ENCODE assay signal across 8 cellular contexts in genomic region chr16:85557083-85557975, GRCh38. TPM values are rescaled to one million over a fixed set of nuclear protein-coding genes. Genes with fewer than 3 reads are reported as not detected.
DNase-seq lines count a peak whose midpoint lies in the region; ATAC-seq, FAIRE-seq and TF ChIP-seq lines count a peak whose summit lies in the region.

No MANE protein-coding gene starts in this region.

- H3K27ac ChIP-seq in SJCRH30 (no peak overlapping the region; the same call in 1 of the 2 replicates), HepG2 (ENCODE audit: extremely low read length, insufficient read depth, low read length) (peak overlapping the region; percentile 73)

- in situ Hi-C loops in HepG2 (cut with HindIII; ENCODE audit: extremely low pct_ligation_motif_present, low pct_unique_long_range_greater_than_20kb) = loop anchor here (5.0 kb wide), 1 partner anchor 115 kb away; no protein-coding TSS in a partner anchor

- no peaks in the 10 kb centered on the region for H3K27me3 Mint-ChIP-seq in MCF 10A (ENCODE audit: insufficient read depth, unreplicated experiment)
- H3K27me3 Mint-ChIP-seq in stimulated activated naive CD8-positive, alpha-beta T cell treated with anti-CD3 and anti-CD28 coated beads, Interleukin-15, Interleukin-2, amounts not matched to agents 100 ng/mL and 50 ng/mL, for 24 hours = no peaks in the 10 kb centered on the region

- no peaks in the 10 kb centered on the region for H3K9me3 Mint-ChIP-seq in MCF 10A (ENCODE audit: unreplicated experiment)
- H3K9me3 Mint-ChIP-seq in stimulated activated naive CD8-positive, alpha-beta T cell treated with anti-CD3 and anti-CD28 coated beads, Interleukin-15, Interleukin-2, amounts not matched to agents 100 ng/mL and 50 ng/mL, for 24 hours = no peaks in the 10 kb centered on the region

- H3K9ac ChIP-seq in HepG2 (ENCODE audit: insufficient read depth, low read depth, low read length) = peak overlapping the region; percentile 76

- H3K4me2 ChIP-seq in HepG2 (ENCODE audit: low read depth, low read length) = peak overlapping the region; percentile 96

- H3K4me1 Mint-ChIP-seq in MCF 10A (ENCODE audit: insufficient read depth, unreplicated experiment) = peaks cover 12% of the 10 kb centered on the region
- peaks cover 63% of the 10 kb centered on the region for H3K4me1 Mint-ChIP-seq in stimulated activated naive CD8-positive, alpha-beta T cell treated with anti-CD3 and anti-CD28 coated beads, Interleukin-15, Interleukin-2, amounts not matched to agents 100 ng/mL and 50 ng/mL, for 24 hours (ENCODE audit: low read depth)

- peak; percentile 29; the same call in 1 of the 2 replicates for TF ChIP-seq RAD21 in HepG2 (CRISPR knock-in tag; IDR thresholded peaks at IDR 0.05)

- H3K36me3 Mint-ChIP-seq in MCF 10A (ENCODE audit: insufficient read depth, unreplicated experiment) = peaks cover 6% of the 10 kb centered on the region
- H3K36me3 Mint-ChIP-seq in stimulated activated naive CD8-positive, alpha-beta T cell treated with anti-CD3 and anti-CD28 coated beads, Interleukin-15, Interleukin-2, amounts not matched to agents 100 ng/mL and 50 ng/mL, for 24 hours (ENCODE audit: low read depth) = no peaks in the 10 kb centered on the region

- POLR2A ChIA-PET in MCF 10A (lab: Yijun Ruan, JAX) (interaction anchor here (0.5 to 4.4 kb wide), 19 partner anchors 11 to 1107 kb away, joined by 3 to 68 read pairs (median 3); partner anchors contain the start of gene GSE1), HepG2 (lab: Yijun Ruan, JAX) (interaction anchor here (0.6 to 2.4 kb wide), 21 partner anchors 13 to 167 kb away, joined by 3 to 53 read pairs (median 8); partner anchors contain the start of gene GSE1)

- peak overlapping the region; percentile 35 for H3K27ac Mint-ChIP-seq in MCF 10A (ENCODE audit: low read depth, unreplicated experiment)
- H3K27ac Mint-ChIP-seq in stimulated activated naive CD8-positive, alpha-beta T cell treated with anti-CD3 and anti-CD28 coated beads, Interleukin-15, Interleukin-2, amounts not matched to agents 100 ng/mL and 50 ng/mL, for 24 hours = peak overlapping the region; percentile 72

- H3K4me3 Mint-ChIP-seq in MCF 10A (ENCODE audit: unreplicated experiment) = peak overlapping the region; percentile 91
- H3K4me3 Mint-ChIP-seq in stimulated activated naive CD8-positive, alpha-beta T cell treated with anti-CD3 and anti-CD28 coated beads, Interleukin-15, Interleukin-2, amounts not matched to agents 100 ng/mL and 50 ng/mL, for 24 hours = peak overlapping the region; percentile 94

- H3K9me3 ChIP-seq in SJCRH30 (replicated peaks) (no peaks in the 10 kb centered on the region), HepG2 (ENCODE audit: low read length) (no peaks in the 10 kb centered on the region)

- intact Hi-C loops in MCF 10A (cut with micrococcal nuclease) = loop anchor here (1.0 to 10.0 kb wide), 2 partner anchors 53 to 163 kb away; no protein-coding TSS in a partner anchor
- intact Hi-C loops in HepG2 (cut with micrococcal nuclease; ENCODE audit: unreplicated experiment) = loop anchor here (1.0 to 2.0 kb wide), 3 partner anchors 42 to 117 kb away; no protein-coding TSS in a partner anchor

- 0 out of 4 replicates have a peak, but pooled peaks of 1 of the 2 experiments have one; percentile 9 for TF ChIP-seq EP300 in HepG2 (IDR thresholded peaks at IDR 0.05; ENCODE audit: low read depth in 2 of 2, low read length in 2 of 2)
- TF ChIP-seq EP300 in HepG2 (CRISPR knock-in tag; IDR thresholded peaks at IDR 0.05; ENCODE audit: borderline replicate concordance) = no peak

- BruUV-seq in MCF 10A (replicated peaks; lab: Mats Ljungman, UMichigan) = TSS peak; percentile 21
- BruUV-seq in HepG2 (replicated peaks; lab: Mats Ljungman, UMichigan) = no TSS peak

- peak; percentile 42 for ATAC-seq in HepG2

- TF ChIP-seq POLR2A in H54 (IDR thresholded peaks at IDR 0.05; ENCODE audit: low read depth, low read length) (no peak), HepG2 (IDR thresholded peaks at IDR 0.05; ENCODE audit: insufficient read depth in 1 of 2, low read depth in 2 of 2, low read length in 2 of 2) (no peak)

- H3K36me3 ChIP-seq in SJCRH30 = no peaks in the 10 kb centered on the region
- H3K36me3 ChIP-seq in HepG2 (replicated peaks in 1 of 2; ENCODE audit: control insufficient read depth in 1 of 2, insufficient read depth in 2 of 2, low read length in 2 of 2) = no peaks in the 10 kb centered on the region

- TF ChIP-seq CTCF in MCF 10A (IDR thresholded peaks at IDR 0.05; ENCODE audit: unreplicated experiment) (peak; percentile 20), HepG2 (CRISPR knock-in tag; IDR thresholded peaks at IDR 0.05) (peak; percentile 47; the same call in 1 of the 2 replicates)

- H3K27me3 ChIP-seq in SJCRH30 (no peaks in the 10 kb centered on the region), HepG2 (ENCODE audit: control insufficient read depth in 1 of 2, insufficient read depth in 2 of 2, low read length in 2 of 2) (no peaks in the 10 kb centered on the region)

- FAIRE-seq in H54 (lab: Jason Lieb, UNC) (no peak), HepG2 (lab: Jason Lieb, UNC) (peak; percentile 77)

- H3K4me1 ChIP-seq in SJCRH30 (peaks cover 10% of the 10 kb centered on the region; the same call in 1 of the 2 replicates), HepG2 (ENCODE audit: insufficient read depth, low read length) (peaks cover 67% of the 10 kb centered on the region)

- CTCF ChIA-PET in MCF 10A (lab: Yijun Ruan, JAX) (interaction anchor here (0.6 to 2.2 kb wide), 31 partner anchors 21 to 442 kb away, joined by 3 to 22 read pairs (median 5); no protein-coding TSS in a partner anchor), HepG2 (lab: Yijun Ruan, JAX; ENCODE audit: low intra/inter-chr PET ratio, low total read pairs) (interaction anchor here (0.6 to 2.1 kb wide), 4 partner anchors 85 to 137 kb away, joined by 3 to 16 read pairs (median 4); no protein-coding TSS in a partner anchor)

- H3K4me3 ChIP-seq in SJCRH30 = peak overlapping the region; percentile 83
- peak overlapping the region; percentile 75 to 82 (median 78) for H3K4me3 ChIP-seq in HepG2 (replicated peaks in 1 of 3; ENCODE audit: insufficient read depth in 1 of 3, low read depth in 2 of 3, low read length in 3 of 3)

- H2AFZ ChIP-seq in HepG2 (ENCODE audit: low read length) = no peak overlapping the region

- peak; percentile 35 for DNase-seq in CD1c-positive myeloid dendritic cell (ENCODE audit: extremely low spot score)
- peak; percentile 78 for DNase-seq in H54 (ENCODE audit: insufficient read length, low spot score)
- DNase-seq in SJCRH30 = no peak
- peak; percentile 48 for DNase-seq in MCF 10A (ENCODE audit: unreplicated experiment)
- peak; percentile 75 for DNase-seq in HepG2 (ENCODE audit: low spot score)
- DNase-seq in dedifferentiated amniotic fluid mesenchymal stem cell (ENCODE audit: extremely low spot score) = no peak
- DNase-seq in ecto neural progenitor cell (ENCODE audit: low spot score) = no peak

- WGBS in HepG2 (ENCODE audit: low lambda C conversion rate) = under 1% methylated on average over 22 of the region's 22 CpGs

- H4K20me1 ChIP-seq in HepG2 (ENCODE audit: insufficient read depth, low read length) = peaks cover 32% of the 10 kb centered on the region; the same call in 1 of the 2 replicates

- peaks cover 60% of the 10 kb centered on the region for H3K79me2 ChIP-seq in HepG2 (ENCODE audit: insufficient read depth, low read length)

TF ChIP-seq in HepG2, 621 proteins besides CTCF, POLR2A, EP300 and RAD21 (continues in another document):
- TF ChIP-seq ZSCAN25 (CRISPR knock-in tag; IDR thresholded peaks at IDR 0.05) (peak; percentile 12; the same call in 1 of the 2 replicates), NRL (CRISPR knock-in tag; IDR thresholded peaks at IDR 0.05; ENCODE audit: borderline replicate concordance) (0 out of 2 replicates have a peak, but pooled peaks have one; percentile 34), HIVEP1 (CRISPR knock-in tag; IDR thresholded peaks at IDR 0.05) (0 out of 2 replicates have a peak, but pooled peaks have one; percentile 7), NR2F1 (CRISPR knock-in tag; IDR thresholded peaks at IDR 0.05) (0 out of 4 replicates have a peak, but pooled peaks of 1 of the 2 experiments have one; percentile 6), TCF12 (IDR thresholded peaks at IDR 0.05) (no peak), TCF12 (CRISPR knock-in tag; IDR thresholded peaks at IDR 0.05) (no peak), ZNF784 (CRISPR knock-in tag; IDR thresholded peaks at IDR 0.05; ENCODE audit: borderline replicate concordance) (no peak)

RNA-seq across cellular contexts. Expression of gene GSE1, which starts 55.8 kb away (rescaled TPM):
- total RNA-seq in SJCRH30 (2014; rRNA removed; shearing (Covaris generic)) = 31.1 and 33.8 TPM in 2 replicates
- total RNA-seq in MCF 10A (2022) (44.4 and 52.9 TPM in 2 replicates), HepG2 (2016; rRNA removed; fragmentation: Illumina TruSeq; extraction: Trizol) (16.1 and 19.5 TPM in 2 replicates)
- 13.0 and 16.7 TPM in 2 replicates for total RNA-seq in HepG2 (2016; cell fraction: cytosol; rRNA removed; fragmentation: Illumina TruSeq; extraction: Trizol; ENCODE audit: low read depth)
- 15.4 and 17.4 TPM in 2 replicates for total RNA-seq in HepG2 (2016; cell fraction: insoluble cytoplasmic fraction; rRNA removed; fragmentation: Illumina TruSeq; extraction: Trizol)
- total RNA-seq in HepG2 (2016; cell fraction: membrane; rRNA removed; fragmentation: Illumina TruSeq; extraction: Trizol) = 18.2 and 21.4 TPM in 2 replicates
- total RNA-seq in HepG2 (2016; cell fraction: nucleus; rRNA removed; fragmentation: Illumina TruSeq; extraction: Trizol) = 31.6 and 33.0 TPM in 2 replicates
- 31.2 and 37.7 TPM in 2 replicates for polyA plus RNA-seq in HepG2 (2011; rRNA removed)
- polyA plus RNA-seq in HepG2 (2011; cell fraction: cytosol; rRNA removed) = 20.9 and 26.7 TPM in 2 replicates
- 132 and 135 TPM in 2 replicates for polyA plus RNA-seq in HepG2 (2011; cell fraction: nucleus; rRNA removed)
- 43.5 and 43.7 TPM in 2 replicates for polyA plus RNA-seq in HepG2 (2012)
- polyA plus RNA-seq in HepG2 (2016; cell fraction: cytosol; fragmentation: Illumina TruSeq; extraction: Trizol; ENCODE audit: low read depth) = 1.4 and 1.7 TPM in 2 replicates
- 22.8 and 30.2 TPM in 2 replicates for polyA plus RNA-seq in HepG2 (2016; cell fraction: insoluble cytoplasmic fraction; fragmentation: Illumina TruSeq; extraction: Trizol; ENCODE audit: low read depth)
- polyA plus RNA-seq in HepG2 (2016; cell fraction: membrane; fragmentation: Illumina TruSeq; extraction: Trizol; ENCODE audit: low read depth) = 4.4 and 5.4 TPM in 2 replicates
- polyA plus RNA-seq in HepG2 (2016; cell fraction: nucleus; fragmentation: Illumina TruSeq; extraction: Trizol; ENCODE audit: insufficient read depth, low read depth) = 70.9 and 78.3 TPM in 2 replicates
- 24.8 and 50.4 TPM in 2 replicates for polyA minus RNA-seq in HepG2 (2011; rRNA and poly(A)+ RNA removed; ENCODE audit: low replicate concordance)
- 36.3 and 45.8 TPM in 2 replicates for polyA minus RNA-seq in HepG2 (2011; cell fraction: cytosol; rRNA and poly(A)+ RNA removed)
- 83.8 and 96.8 TPM in 2 replicates for polyA minus RNA-seq in HepG2 (2011; cell fraction: nucleus; rRNA and poly(A)+ RNA removed)

Comparison
In these comparisons a context has a peak if more than half of its experiments do, and no peak if none do; other contexts are left out.
1. DNase-seq: peak in CD1c-positive myeloid dendritic cell (single experiment), H54 (single experiment), MCF 10A (single experiment) and HepG2 (single experiment); none in SJCRH30 (0 of 2), dedifferentiated amniotic fluid mesenchymal stem cell (single experiment) and ecto neural progenitor cell (single experiment).